Comparison of ENCODE assay signal across 13 cellular contexts in the genomic region with DNA sequence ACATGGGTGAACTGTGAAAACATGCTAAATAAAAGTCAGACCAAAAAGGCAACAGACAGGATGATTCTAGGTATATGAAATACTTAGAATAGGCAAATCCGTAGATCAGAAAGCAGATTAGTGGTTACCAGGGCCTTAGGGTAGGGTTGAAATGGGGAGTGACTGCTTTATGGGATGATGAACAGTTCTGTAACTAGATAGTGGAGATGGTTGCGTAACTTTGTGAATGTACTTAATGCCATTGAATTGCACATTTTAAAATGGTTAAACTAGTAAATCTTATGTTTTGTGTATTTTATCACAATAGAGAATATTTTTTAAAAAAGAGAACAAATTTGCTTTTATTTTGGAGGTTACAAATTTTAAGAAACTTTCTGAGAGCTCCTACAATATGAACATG.
"Had no signal": no experiment of that assay in that cellular context is flagged by ENCODE, and none has a peak within 500 bp of the region (broad histone marks: within the 10 kb centered on the region; RNA-seq: fewer than 3 reads in every experiment).

No MANE protein-coding gene starts in this region.

- H3K27ac ChIP-seq: heart right ventricle, tibial artery, uterus had no signal

- DNase-seq: activated CD4-positive, alpha-beta memory T cell treated with anti-CD3 and anti-CD28 coated beads for 36 hours; activated CD4-positive, alpha-beta T cell treated with anti-CD3 and anti-CD28 coated beads for 36 hours; activated T-cell treated with anti-CD3 and anti-CD28 coated beads for 4 hours; amygdala; caudate nucleus; endodermal cell; heart right ventricle; naive B cell; stimulated activated naive CD8-positive, alpha-beta T cell treated with anti-CD3 and anti-CD28 coated beads, Interleukin-15, Interleukin-2, amounts not matched to agents 100 U/mL and 50 U/mL, for 24 hours; substantia nigra; tibial artery; uterus had no signal

- H3K4me1 ChIP-seq: tibial artery, uterus had no signal

- H3K9me3 ChIP-seq: heart right ventricle, tibial artery, uterus had no signal

- H3K4me3 ChIP-seq: heart right ventricle, tibial artery, uterus had no signal

- H3K27me3 ChIP-seq: heart right ventricle, tibial artery, uterus had no signal

- ATAC-seq: activated CD4-positive, alpha-beta T cell treated with anti-CD3 and anti-CD28 coated beads for 36 hours; heart right ventricle; stimulated activated naive CD8-positive, alpha-beta T cell treated with anti-CD3 and anti-CD28 coated beads, Interleukin-15, Interleukin-2, amounts not matched to agents 100 U/mL and 50 U/mL, for 24 hours; WTC11 had no signal
